In the genomic region with DNA sequence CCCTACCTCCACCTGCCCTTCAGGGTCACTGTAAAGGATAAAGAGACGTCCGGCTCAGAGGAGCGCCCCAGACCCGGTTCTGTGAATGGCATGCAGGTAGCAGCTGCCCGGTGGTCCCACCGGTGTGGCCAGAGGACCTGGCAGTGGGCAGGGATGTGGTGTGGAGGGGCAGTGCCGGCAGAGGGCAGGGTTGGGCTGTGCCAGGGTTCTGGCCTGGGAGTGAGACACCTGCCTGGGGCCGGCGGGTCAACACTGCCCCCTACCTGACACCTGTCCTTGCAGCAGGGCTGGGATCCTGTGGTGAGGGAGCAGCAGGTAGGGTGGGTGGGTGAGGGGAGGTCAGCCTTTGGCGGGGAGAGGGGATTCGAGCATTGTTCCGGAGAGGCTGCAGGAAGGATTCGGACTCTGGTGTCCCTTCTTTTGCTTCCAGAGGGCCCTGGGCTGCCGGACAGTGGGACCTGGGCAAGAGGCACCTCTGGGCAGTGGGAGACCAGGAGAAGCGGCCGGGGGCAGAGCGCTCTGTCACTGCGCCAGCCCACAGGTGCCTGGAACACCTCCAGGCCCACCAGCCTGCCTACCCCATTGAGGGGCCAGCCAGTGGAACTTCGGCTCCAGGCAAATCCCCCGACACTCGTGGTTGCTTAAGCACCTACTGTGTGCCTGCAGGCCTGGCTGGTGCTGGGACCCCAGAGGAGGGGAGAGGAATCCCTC, we compare ENCODE assay signal across 8 cellular contexts. TPM values are rescaled to one million over a fixed set of nuclear protein-coding genes. Genes with fewer than 3 reads are reported as not detected.
DNase-seq lines count a peak whose midpoint lies in the region; ATAC-seq, FAIRE-seq and TF ChIP-seq lines count a peak whose summit lies in the region.

No MANE protein-coding gene starts in this region.

- ATAC-seq in HG02642 (IDR thresholded peaks at IDR 0.05; ENCODE audit: poor library complexity, unreplicated experiment), result peak; percentile 43
- ATAC-seq in GM18520 (IDR thresholded peaks at IDR 0.05; ENCODE audit: unreplicated experiment), result no peak

- FAIRE-seq in astrocyte (lab: Jason Lieb, UNC) (no peak), small intestine (lab: Jason Lieb, UNC) (no peak)

- H3K79me2 ChIP-seq in astrocyte (ENCODE audit: insufficient read depth, low read length), result peaks cover 30% of the 10 kb centered on the region

- H3K4me1 ChIP-seq in NT2/D1 (ENCODE audit: insufficient read depth, insufficient read length) (peaks cover 35% of the 10 kb centered on the region), astrocyte (ENCODE audit: insufficient read depth, low read length) (peaks cover 45% of the 10 kb centered on the region), iPS DF 6.9 (ENCODE audit: control insufficient read depth, insufficient read depth, low read length) (peaks cover 3% of the 10 kb centered on the region; the same call in 1 of the 2 replicates), small intestine (ENCODE audit: control insufficient read depth in 2 of 2, insufficient read depth in 1 of 2, low read depth in 1 of 2, low read length in 1 of 2) (no peaks in the 10 kb centered on the region)

- no CpG with 5 or more reads among the region's 21 CpGs for WGBS in iPS DF 6.9 (ENCODE audit: insufficient coverage, insufficient read length)
- WGBS in small intestine, 3 donors, result 22 to 43% (median 29%) methylated on average over 17 to 21 of the region's 21 CpGs

- TF ChIP-seq CTCF in astrocyte (IDR thresholded peaks at IDR 0.05; ENCODE audit: insufficient read depth, low read depth, low read length), result no peak

- H3K27ac Mint-ChIP-seq in astrocyte (ENCODE audit: unreplicated experiment), result peak overlapping the region; percentile 72

- peak overlapping the region; percentile 97 for H3K4me2 ChIP-seq in astrocyte (ENCODE audit: low read length)

- H3K9me3 Mint-ChIP-seq in astrocyte (ENCODE audit: unreplicated experiment), result no peaks in the 10 kb centered on the region

- peak overlapping the region; percentile 39 for H3K9ac ChIP-seq in NT2/D1 (ENCODE audit: insufficient read length, low read depth)
- peak overlapping the region; percentile 76 for H3K9ac ChIP-seq in astrocyte (ENCODE audit: low read length)

- H3K27me3 ChIP-seq in NT2/D1 (ENCODE audit: insufficient read depth, insufficient read length) (peaks cover 4% of the 10 kb centered on the region), astrocyte (ENCODE audit: insufficient read depth, low read length) (no peaks in the 10 kb centered on the region), iPS DF 6.9 (ENCODE audit: control insufficient read depth, insufficient read depth, low read length) (peaks cover 16% of the 10 kb centered on the region), small intestine (ENCODE audit: control insufficient read depth in 2 of 2, insufficient read depth in 2 of 2, low read length in 2 of 2) (no peaks in the 10 kb centered on the region)

- H3K9me3 ChIP-seq in NT2/D1 (ENCODE audit: insufficient read depth, low read length) (peaks cover 16% of the 10 kb centered on the region; the same call in 1 of the 2 replicates), astrocyte (ENCODE audit: insufficient read depth, low read depth, low read length) (no peaks in the 10 kb centered on the region), iPS DF 6.9 (ENCODE audit: control insufficient read depth, insufficient read depth, low read length) (no peaks in the 10 kb centered on the region), small intestine (ENCODE audit: control insufficient read depth, low read depth) (no peaks in the 10 kb centered on the region)

- DNase-seq in GM03348 (ENCODE audit: low spot score), result peak; percentile 69
- DNase-seq in NT2/D1 (ENCODE audit: low read depth, low spot score), result peak; percentile 67
- DNase-seq in astrocyte (ENCODE audit: low read depth), result no peak
- peak; percentile 68 for DNase-seq in iPS DF 6.9 (ENCODE audit: low read depth, low spot score)
- DNase-seq in small intestine, result peak; percentile 89
- no peak for DNase-seq in T-helper 9 cell

- peak overlapping the region; percentile 87 for H3K27ac ChIP-seq in astrocyte (ENCODE audit: low read depth, low read length)
- H3K27ac ChIP-seq in iPS DF 6.9 (ENCODE audit: low read length), result no peak overlapping the region
- H3K27ac ChIP-seq in small intestine (ENCODE audit: low read depth in 1 of 2, low read length in 1 of 2), result peak overlapping the region; percentile 98 to 100

- peaks cover 19% of the 10 kb centered on the region for H3K36me3 ChIP-seq in NT2/D1 (ENCODE audit: insufficient read depth, insufficient read length, low read length)
- H3K36me3 ChIP-seq in astrocyte (ENCODE audit: insufficient read depth, low read length), result no peaks in the 10 kb centered on the region
- H3K36me3 ChIP-seq in iPS DF 6.9 (ENCODE audit: control insufficient read depth, insufficient read depth, low read length), result peaks cover 4% of the 10 kb centered on the region; the same call in 1 of the 2 replicates
- H3K36me3 ChIP-seq in small intestine (ENCODE audit: control insufficient read depth in 2 of 2, insufficient read depth in 2 of 2, low read length in 2 of 2), result no peaks in the 10 kb centered on the region

- peak overlapping the region; percentile 73 for H3K4me3 Mint-ChIP-seq in astrocyte (ENCODE audit: unreplicated experiment)

- H4K20me1 ChIP-seq in astrocyte (ENCODE audit: insufficient read depth, low read length), result peaks cover 28% of the 10 kb centered on the region

- no peaks in the 10 kb centered on the region for H3K27me3 Mint-ChIP-seq in astrocyte (ENCODE audit: low read depth, unreplicated experiment)

- no peaks in the 10 kb centered on the region for H3K36me3 Mint-ChIP-seq in astrocyte (ENCODE audit: low read depth, unreplicated experiment)

- H3K4me3 ChIP-seq in NT2/D1 (ENCODE audit: insufficient read length, low read depth) (peak overlapping the region; percentile 45), astrocyte (ENCODE audit: insufficient read depth, low read depth, low read length) (peak overlapping the region; percentile 48), iPS DF 6.9 (ENCODE audit: low read length) (peak overlapping the region; percentile 12; the same call in 1 of the 2 replicates), small intestine (ENCODE audit: low read depth in 1 of 2, low read length in 2 of 2) (peak overlapping the region; percentile 38 to 93)

- H3K4me1 Mint-ChIP-seq in astrocyte (ENCODE audit: low read depth, unreplicated experiment), result peaks cover 12% of the 10 kb centered on the region

- peak overlapping the region; percentile 33 for H2AFZ ChIP-seq in astrocyte (ENCODE audit: low read depth, low read length)

RNA-seq across cellular contexts. Expression of gene PHLDA2, which starts 1.6 kb away (rescaled TPM):
- total RNA-seq in astrocyte, result 78.8 and 80.8 TPM in 2 replicates
- 10 to 100 TPM; 21.8 to 55.1 (median 28.6) TPM for polyA plus RNA-seq in small intestine

RNA-seq across cellular contexts. Expression of gene CDKN1C, which starts 45.3 kb away (rescaled TPM):
- total RNA-seq in astrocyte, result 3.8 and 7.5 TPM in 2 replicates
- 10 to 100 TPM in 1 of 3 donors, 1 to 10 TPM in 2; 4.0 to 29.7 (median 5.7) TPM for polyA plus RNA-seq in small intestine

Comparison
In these comparisons a context has a peak if more than half of its experiments do, and no peak if none do; other contexts are left out.
1. DNase-seq: peak in GM03348 (single experiment), NT2/D1 (single experiment), iPS DF 6.9 (single experiment) and small intestine (single experiment); none in astrocyte (single experiment) and T-helper 9 cell (single experiment).
2. H3K4me3 ChIP-seq: peak in every context shown above with its lines; median percentile 66 in small intestine; 48 in astrocyte; 45 in NT2/D1; 12 in iPS DF 6.9.